8 cellular contexts compared by ENCODE assay signal in the genomic region with DNA sequence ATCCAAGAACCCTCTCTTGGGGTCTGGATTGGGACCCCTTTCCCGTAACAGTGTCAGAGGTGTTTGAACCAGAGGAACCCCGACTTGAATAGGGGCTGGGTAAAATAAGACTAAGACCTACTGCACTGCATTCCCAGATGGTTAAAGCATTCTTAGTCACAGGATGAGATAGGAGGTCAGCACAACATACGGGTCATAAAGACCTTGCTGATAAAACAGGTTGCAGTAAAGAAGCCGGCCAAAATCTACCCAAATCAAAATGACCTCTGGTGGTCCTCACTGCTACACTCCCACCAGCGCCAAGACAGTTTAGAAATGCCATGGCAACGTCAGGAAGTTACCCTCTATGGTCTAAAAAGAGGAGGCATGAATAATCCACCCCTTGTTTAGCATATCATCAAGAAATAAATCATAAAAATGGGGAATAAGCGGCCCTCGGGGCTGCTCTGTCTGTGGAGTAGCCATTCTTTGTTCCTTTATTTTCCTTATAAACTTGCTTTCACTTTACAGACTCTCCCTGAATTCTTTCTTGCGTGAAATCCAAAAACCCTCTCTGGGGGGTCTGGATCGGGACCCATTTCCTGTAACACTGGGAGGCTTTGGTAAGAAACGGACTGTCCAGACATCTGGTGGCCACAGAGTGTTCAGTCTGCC. TPM values are rescaled to one million over a fixed set of nuclear protein-coding genes. Genes with fewer than 3 reads are reported as not detected.
A peak's percentile ranks its signal among the peaks of the same experiment; 100 is the strongest.
DNase-seq lines count a peak whose midpoint lies in the region; ATAC-seq and TF ChIP-seq lines count a peak whose summit lies in the region.

No MANE protein-coding gene starts in this region.

- CTCF ChIA-PET in AG04450 (lab: Charles Lee), result no interaction called here

- H3K9me2 ChIP-seq in MM.1S (replicated peaks; ENCODE audit: insufficient read depth, low read length) (no peaks in the 10 kb centered on the region), Karpas-422 (replicated peaks; ENCODE audit: insufficient read depth, low read length) (no peaks in the 10 kb centered on the region)

- H4K20me1 ChIP-seq in MM.1S (ENCODE audit: insufficient read depth, low read length) (no peaks in the 10 kb centered on the region), Karpas-422 (ENCODE audit: insufficient read depth, low read depth, low read length) (0 out of 2 replicates have a peak, but pooled peaks cover under 1% of the 10 kb centered on the region)

- no peak overlapping the region for H3K9ac ChIP-seq in MM.1S (ENCODE audit: low read length)
- no peak overlapping the region for H3K9ac ChIP-seq in muscle layer of colon (ENCODE audit: low read length)
- no peak overlapping the region for H3K9ac ChIP-seq in Karpas-422 (ENCODE audit: low read length)

- no peaks in the 10 kb centered on the region for H3K27me3 ChIP-seq in AG04450 (ENCODE audit: control insufficient read depth, insufficient read depth, low read length)
- peaks cover 27% of the 10 kb centered on the region for H3K27me3 ChIP-seq in MM.1S (replicated peaks; ENCODE audit: insufficient read depth, low read length)
- H3K27me3 ChIP-seq in muscle layer of colon (ENCODE audit: control insufficient read depth in 1 of 2, insufficient read depth in 2 of 2, low read length in 2 of 2), result no peaks in the 10 kb centered on the region
- peaks cover 3% of the 10 kb centered on the region; the same call in 1 of the 2 replicates for H3K27me3 ChIP-seq in Karpas-422 (ENCODE audit: low read length)

- H3K36me3 ChIP-seq in MM.1S (replicated peaks; ENCODE audit: insufficient read depth, low read length) (no peaks in the 10 kb centered on the region), muscle layer of colon (ENCODE audit: insufficient read depth, low read length) (no peaks in the 10 kb centered on the region), Karpas-422 (ENCODE audit: insufficient read depth, low read length) (no peaks in the 10 kb centered on the region)

- H3K4me3 ChIP-seq in AG04450 (ENCODE audit: low read depth, low read length) (peak overlapping the region; percentile 60), MM.1S (ENCODE audit: low read length) (no peak overlapping the region), choroid plexus epithelial cell (ENCODE audit: low read depth, low read length) (peak overlapping the region; percentile 52), muscle layer of colon (ENCODE audit: low read depth in 1 of 2, low read length in 2 of 2) (peak overlapping the region; percentile 38 to 74), Karpas-422 (ENCODE audit: low read length) (no peak overlapping the region)

- DNase-seq in AG04450 (ENCODE audit: low read depth, low spot score), result no peak
- DNase-seq in MM.1S, result no peak
- peak; percentile 41 for DNase-seq in choroid plexus epithelial cell (ENCODE audit: low read depth)
- DNase-seq in NCI-H1105 (lab: John Stamatoyannopoulos, UW), result no peak
- no peak for DNase-seq in Karpas-422

- 0 out of 2 replicates have a peak overlapping the region, but pooled peaks have one; percentile 45 for H2AFZ ChIP-seq in MM.1S (ENCODE audit: low read length)
- H2AFZ ChIP-seq in Karpas-422 (ENCODE audit: low read length), result no peak overlapping the region

- POLR2A ChIA-PET in AG04450 (lab: Yijun Ruan, JAX), result no interaction called here

- TF ChIP-seq CTCF in AG04450 (IDR thresholded peaks at IDR 0.05; ENCODE audit: low read depth, low read length) (no peak), MM.1S (IDR thresholded peaks at IDR 0.05; ENCODE audit: low read length) (no peak), choroid plexus epithelial cell (conservative IDR thresholded peaks at IDR 0.05; ENCODE audit: low read depth, low read length) (peak; percentile 15)

- H3K79me2 ChIP-seq in MM.1S (ENCODE audit: low read length), result peaks cover 4% of the 10 kb centered on the region
- peaks cover 4% of the 10 kb centered on the region for H3K79me2 ChIP-seq in Karpas-422 (ENCODE audit: low read length)

- H3K4me1 ChIP-seq in MM.1S (ENCODE audit: low read length) (peaks cover 6% of the 10 kb centered on the region; the same call in 1 of the 2 replicates), muscle layer of colon (ENCODE audit: insufficient read depth, low read length) (peaks cover 11% of the 10 kb centered on the region), Karpas-422 (ENCODE audit: low read length) (peaks cover 6% of the 10 kb centered on the region)

- H3K9me3 ChIP-seq in AG04450 (ENCODE audit: control insufficient read depth, insufficient read depth, low read length) (no peaks in the 10 kb centered on the region), MM.1S (replicated peaks; ENCODE audit: insufficient read depth, low read length) (no peaks in the 10 kb centered on the region), muscle layer of colon (ENCODE audit: low read length) (no peaks in the 10 kb centered on the region), Karpas-422 (ENCODE audit: low read length) (no peaks in the 10 kb centered on the region)

- no peaks in the 10 kb centered on the region for H3F3A ChIP-seq in MM.1S (ENCODE audit: insufficient read depth, low read length)

- peak overlapping the region; percentile 87 for H3K27ac ChIP-seq in AG04450 (ENCODE audit: low read depth, low read length)
- H3K27ac ChIP-seq in MM.1S (ENCODE audit: low read length), result no peak overlapping the region
- H3K27ac ChIP-seq in muscle layer of colon (ENCODE audit: low read depth, low read length), result peak overlapping the region; percentile 60
- H3K27ac ChIP-seq in Karpas-422 (ENCODE audit: low read length), result no peak overlapping the region

- peak overlapping the region; percentile 29; the same call in 1 of the 2 replicates for H3K4me2 ChIP-seq in MM.1S (ENCODE audit: low read depth, low read length)
- H3K4me2 ChIP-seq in Karpas-422 (ENCODE audit: low read depth, low read length, poor library complexity, severe bottlenecking), result no peak overlapping the region

- ATAC-seq in HG03039 (IDR thresholded peaks at IDR 0.05; ENCODE audit: unreplicated experiment), result no peak
- ATAC-seq in GM18498 (IDR thresholded peaks at IDR 0.05; ENCODE audit: unreplicated experiment), result no peak

RNA-seq across cellular contexts. Expression of a gene that starts 4.4 kb away (rescaled TPM):
- 18.8 and 26.2 TPM in 2 replicates for polyA plus RNA-seq in AG04450 (2011; rRNA removed)
- 23.2 and 27.3 TPM in 2 replicates for polyA minus RNA-seq in AG04450 (2011; rRNA and poly(A)+ RNA removed)
- total RNA-seq in Karpas-422 (2014; rRNA removed; shearing (Covaris generic); ENCODE audit: low replicate concordance), result 19.4 and 29.2 TPM in 2 replicates

Comparison
In these comparisons a context has a peak if more than half of its experiments do, and no peak if none do; other contexts are left out.
1. H3K27ac ChIP-seq: peak in AG04450 (single experiment) and muscle layer of colon (single experiment); none in MM.1S (single experiment) and Karpas-422 (single experiment).
2. H3K4me3 ChIP-seq: peak in AG04450 (single experiment), choroid plexus epithelial cell (single experiment) and muscle layer of colon (2 of 2); none in MM.1S (single experiment) and Karpas-422 (single experiment).